In genomic region chr12:52053570-52054209, GRCh38 we compare ENCODE assay signal across 13 cellular contexts. TPM values are rescaled to one million over a fixed set of nuclear protein-coding genes. Genes with fewer than 3 reads are reported as not detected.
DNase-seq lines count a peak whose midpoint lies in the region; ATAC-seq and TF ChIP-seq lines count a peak whose summit lies in the region.
"Had no signal": no experiment of that assay in that cellular context is flagged by ENCODE, and none has a peak within 500 bp of the region (broad histone marks: within the 10 kb centered on the region; RNA-seq: fewer than 3 reads in every experiment).

No MANE protein-coding gene starts in this region.

- H3K4ac ChIP-seq in H9 (ENCODE audit: low read depth, low read length): no peak overlapping the region

- no peak for ATAC-seq in activated CD4-positive, alpha-beta T cell treated with anti-CD3 and anti-CD28 coated beads for 36 hours
- ATAC-seq in stimulated activated naive CD8-positive, alpha-beta T cell treated with anti-CD3 and anti-CD28 coated beads, Interleukin-15, amount 100 ng/mL, for 72 hours: no peak
- ATAC-seq in HG02981 (IDR thresholded peaks at IDR 0.05; ENCODE audit: unreplicated experiment): no peak
- ATAC-seq: body of pancreas had no signal

- no peaks in the 10 kb centered on the region for H3K9me3 ChIP-seq in hepatocyte (ENCODE audit: low read depth)
- H3K9me3 ChIP-seq in H9 (ENCODE audit: control insufficient read depth, low read depth, low read length): no peaks in the 10 kb centered on the region
- H3K9me3 ChIP-seq: body of pancreas had no signal

- no peaks in the 10 kb centered on the region for H3K79me1 ChIP-seq in H9 (ENCODE audit: insufficient read depth, low read depth, low read length, poor library complexity, severe bottlenecking)

- TF ChIP-seq CTCF in hepatocyte (IDR thresholded peaks at IDR 0.05; ENCODE audit: poor library complexity) (no peak), H9 (conservative IDR thresholded peaks at IDR 0.05) (no peak)

- H3K4me2 ChIP-seq in hepatocyte (peak overlapping the region; percentile 20), H9 (ENCODE audit: insufficient read depth, insufficient read length, low read length) (no peak overlapping the region)

- H3K27me3 Mint-ChIP-seq in activated CD4-positive, alpha-beta T cell treated with anti-CD3 and anti-CD28 coated beads for 36 hours: no peaks in the 10 kb centered on the region
- no peaks in the 10 kb centered on the region for H3K27me3 Mint-ChIP-seq in activated T-helper 1 cell treated with anti-CD3 and anti-CD28 coated beads, Interleukin-12 subunit alpha, Interleukin-12 subunit beta, Interleukin-2, Interleukin-4 antibody, amounts not matched to agents 30 ng/mL and 10 ng/mL and 1 ng/mL, durations not matched to agents 14 hours and 24 hours and 36 hours (ENCODE audit: insufficient read depth)
- H3K27me3 Mint-ChIP-seq in stimulated activated naive CD8-positive, alpha-beta T cell treated with anti-CD3 and anti-CD28 coated beads, Interleukin-15, amount 100 ng/mL, for 72 hours: no peaks in the 10 kb centered on the region
- peaks cover 42% of the 10 kb centered on the region for H3K27me3 Mint-ChIP-seq in H9 (ENCODE audit: low read depth)

- H3K27ac ChIP-seq in hepatocyte (no peak overlapping the region), H9 (ENCODE audit: insufficient read length, low read depth, low read length) (no peak overlapping the region)
- H3K27ac ChIP-seq: SK-N-MC had no signal

- H3K4me1 ChIP-seq in hepatocyte (ENCODE audit: insufficient read depth) (peaks cover 8% of the 10 kb centered on the region), H9 (ENCODE audit: insufficient read depth, low read length) (no peaks in the 10 kb centered on the region; the same call in 1 of the 2 replicates)

- peaks cover 7% of the 10 kb centered on the region for H4K20me1 ChIP-seq in hepatocyte (ENCODE audit: insufficient read depth, poor library complexity, severe bottlenecking)
- H4K20me1 ChIP-seq in H9 (ENCODE audit: control insufficient read depth, insufficient read depth, insufficient read length): no peaks in the 10 kb centered on the region

- no peaks in the 10 kb centered on the region for H3K79me2 ChIP-seq in hepatocyte
- H3K79me2 ChIP-seq in H9 (ENCODE audit: insufficient read depth, low read length): no peaks in the 10 kb centered on the region

- H3K27me3 ChIP-seq in hepatocyte (no peaks in the 10 kb centered on the region), H9 (ENCODE audit: insufficient read depth, low read length) (peaks cover 7% of the 10 kb centered on the region; the same call in 1 of the 2 replicates)
- H3K27me3 ChIP-seq: body of pancreas had no signal

- H3K23me2 ChIP-seq in H9 (ENCODE audit: insufficient read length, low read depth, low read length, poor library complexity, severe bottlenecking): peaks cover 17% of the 10 kb centered on the region

- no peak overlapping the region for H3K23ac ChIP-seq in H9 (ENCODE audit: insufficient read length, low read depth, low read length)

- no peak overlapping the region for H2BK20ac ChIP-seq in H9 (ENCODE audit: low read depth, low read length, poor library complexity, severe bottlenecking)

- H4K91ac ChIP-seq in H9 (ENCODE audit: insufficient read length, low read depth, low read length): no peak overlapping the region

- no peak overlapping the region for H3K18ac ChIP-seq in H9 (ENCODE audit: insufficient read length, low read depth, low read length)

- POLR2A ChIA-PET in activated CD4-positive, alpha-beta T cell treated with anti-CD3 and anti-CD28 coated beads for 36 hours (lab: Charles Lee): no interaction called here

- CTCF ChIA-PET in activated CD4-positive, alpha-beta T cell treated with anti-CD3 and anti-CD28 coated beads for 36 hours (lab: Charles Lee): interaction anchor here (0.9 to 6.0 kb wide), 3 partner anchors 19 to 28 kb away, joined by 3 to 66 read pairs (median 3); no protein-coding TSS in a partner anchor

- H2BK15ac ChIP-seq in H9 (ENCODE audit: low read depth, low read length): no peak overlapping the region

- intact Hi-C loops in activated CD4-positive, alpha-beta T cell treated with anti-CD3 and anti-CD28 coated beads for 36 hours (cut with DNase I, micrococcal nuclease): no loop called here
- intact Hi-C loops in activated T-helper 1 cell treated with anti-CD3 and anti-CD28 coated beads, Interleukin-12 subunit alpha, Interleukin-12 subunit beta, Interleukin-2, Interleukin-4 antibody, amounts not matched to agents 30 ng/mL and 10 ng/mL and 1 ng/mL, durations not matched to agents 14 hours and 24 hours and 36 hours (cut with micrococcal nuclease): loop anchor here (5.0 kb wide), 1 partner anchor 881 kb away; the partner anchor contains the start of gene TFCP2

- peaks cover 43% of the 10 kb centered on the region for H3K36me3 Mint-ChIP-seq in activated CD4-positive, alpha-beta T cell treated with anti-CD3 and anti-CD28 coated beads for 36 hours (ENCODE audit: low read depth)
- H3K36me3 Mint-ChIP-seq in activated T-helper 1 cell treated with anti-CD3 and anti-CD28 coated beads, Interleukin-12 subunit alpha, Interleukin-12 subunit beta, Interleukin-2, Interleukin-4 antibody, amounts not matched to agents 30 ng/mL and 10 ng/mL and 1 ng/mL, durations not matched to agents 14 hours and 24 hours and 36 hours (ENCODE audit: low read depth): peaks cover 28% of the 10 kb centered on the region
- peaks cover 0 to 25% (median 21%) of the 10 kb centered on the region in 3 experiments; a peak in 6 of 7 replicates for H3K36me3 Mint-ChIP-seq in H9 (ENCODE audit: insufficient read depth in 1 of 3, low read depth in 3 of 3)

- H4K8ac ChIP-seq in H9 (replicated peaks; ENCODE audit: insufficient read length, low read depth, low read length): no peak overlapping the region

- H4K5ac ChIP-seq in H9 (ENCODE audit: insufficient read length, low read depth, low read length): no peak overlapping the region

- no peak overlapping the region for H2AFZ ChIP-seq in hepatocyte
- no peak overlapping the region for H2AFZ ChIP-seq in H9 (ENCODE audit: low read length)

- H2BK12ac ChIP-seq in H9 (ENCODE audit: insufficient read length, low read depth, low read length): no peak overlapping the region

- no peaks in the 10 kb centered on the region for H3K9me3 Mint-ChIP-seq in activated CD4-positive, alpha-beta T cell treated with anti-CD3 and anti-CD28 coated beads for 36 hours (ENCODE audit: low read depth)
- no peaks in the 10 kb centered on the region for H3K9me3 Mint-ChIP-seq in activated T-helper 1 cell treated with anti-CD3 and anti-CD28 coated beads, Interleukin-12 subunit alpha, Interleukin-12 subunit beta, Interleukin-2, Interleukin-4 antibody, amounts not matched to agents 30 ng/mL and 10 ng/mL and 1 ng/mL, durations not matched to agents 14 hours and 24 hours and 36 hours
- H3K9me3 Mint-ChIP-seq in stimulated activated naive CD8-positive, alpha-beta T cell treated with anti-CD3 and anti-CD28 coated beads, Interleukin-15, amount 100 ng/mL, for 72 hours: no peaks in the 10 kb centered on the region
- no peaks in the 10 kb centered on the region; a peak in 1 of 5 replicates for H3K9me3 Mint-ChIP-seq in H9

- peak overlapping the region; percentile 25 for H3K27ac Mint-ChIP-seq in activated CD4-positive, alpha-beta T cell treated with anti-CD3 and anti-CD28 coated beads for 36 hours
- no peak overlapping the region for H3K27ac Mint-ChIP-seq in activated T-helper 1 cell treated with anti-CD3 and anti-CD28 coated beads, Interleukin-12 subunit alpha, Interleukin-12 subunit beta, Interleukin-2, Interleukin-4 antibody, amounts not matched to agents 30 ng/mL and 10 ng/mL and 1 ng/mL, durations not matched to agents 14 hours and 24 hours and 36 hours
- peak overlapping the region in 1 of 2 donors; percentile 60 for H3K27ac Mint-ChIP-seq in stimulated activated naive CD8-positive, alpha-beta T cell treated with anti-CD3 and anti-CD28 coated beads, Interleukin-15, amount 100 ng/mL, for 72 hours
- no peak overlapping the region for H3K27ac Mint-ChIP-seq in H9

- H3K4me1 Mint-ChIP-seq in activated CD4-positive, alpha-beta T cell treated with anti-CD3 and anti-CD28 coated beads for 36 hours: peaks cover 38% of the 10 kb centered on the region
- peaks cover 35% of the 10 kb centered on the region for H3K4me1 Mint-ChIP-seq in activated T-helper 1 cell treated with anti-CD3 and anti-CD28 coated beads, Interleukin-12 subunit alpha, Interleukin-12 subunit beta, Interleukin-2, Interleukin-4 antibody, amounts not matched to agents 30 ng/mL and 10 ng/mL and 1 ng/mL, durations not matched to agents 14 hours and 24 hours and 36 hours (ENCODE audit: low read depth)
- peaks cover 73% of the 10 kb centered on the region for H3K4me1 Mint-ChIP-seq in stimulated activated naive CD8-positive, alpha-beta T cell treated with anti-CD3 and anti-CD28 coated beads, Interleukin-15, amount 100 ng/mL, for 72 hours
- H3K4me1 Mint-ChIP-seq in H9: peaks cover 25 to 31% of the 10 kb centered on the region in 2 experiments

- no peak overlapping the region for H2BK5ac ChIP-seq in H9 (ENCODE audit: insufficient read length, low read length)

- no peaks in the 10 kb centered on the region for H3K36me3 ChIP-seq in hepatocyte (replicated peaks; ENCODE audit: insufficient read depth, low read depth)

- H3K56ac ChIP-seq in H9 (ENCODE audit: insufficient read length, low read depth, low read length): no peak overlapping the region

- H3K14ac ChIP-seq in H9 (ENCODE audit: insufficient read depth, low read length): no peak overlapping the region

- no peak overlapping the region for H2BK120ac ChIP-seq in H9 (ENCODE audit: low read depth, low read length, poor library complexity, severe bottlenecking)

- H3K4me3 ChIP-seq in hepatocyte: no peak overlapping the region
- H3K4me3 ChIP-seq: body of pancreas, SK-N-MC had no signal

- H3K9ac ChIP-seq in H9 (ENCODE audit: extremely low read depth, insufficient read length, low read length): no peak overlapping the region

- no peak overlapping the region for H3T11ph ChIP-seq in H9 (ENCODE audit: low read length)

- H3K9me2 ChIP-seq in hepatocyte (replicated peaks; ENCODE audit: insufficient read depth): no peaks in the 10 kb centered on the region

- H3K4me3 Mint-ChIP-seq in activated CD4-positive, alpha-beta T cell treated with anti-CD3 and anti-CD28 coated beads for 36 hours: peak overlapping the region; percentile 92
- H3K4me3 Mint-ChIP-seq in activated T-helper 1 cell treated with anti-CD3 and anti-CD28 coated beads, Interleukin-12 subunit alpha, Interleukin-12 subunit beta, Interleukin-2, Interleukin-4 antibody, amounts not matched to agents 30 ng/mL and 10 ng/mL and 1 ng/mL, durations not matched to agents 14 hours and 24 hours and 36 hours: peak overlapping the region; percentile 96
- peak overlapping the region; percentile 91 to 92 for H3K4me3 Mint-ChIP-seq in stimulated activated naive CD8-positive, alpha-beta T cell treated with anti-CD3 and anti-CD28 coated beads, Interleukin-15, amount 100 ng/mL, for 72 hours
- no peak overlapping the region; a peak in 1 of 5 replicates for H3K4me3 Mint-ChIP-seq in H9

- 95% methylated on average over 9 of the region's 9 CpGs for WGBS in hepatocyte (ENCODE audit: low lambda C conversion rate, missing lambda C conversion rate)
- no CpG with 5 or more reads among the region's 9 CpGs for WGBS in H9 (ENCODE audit: extremely low coverage, insufficient read length, low lambda C conversion rate)

- H2AK5ac ChIP-seq in H9 (ENCODE audit: insufficient read length, low read length): no peak overlapping the region

- no peak for DNase-seq in activated CD4-positive, alpha-beta T cell treated with anti-CD3 and anti-CD28 coated beads for 36 hours
- no peak for DNase-seq in activated CD4-positive, alpha-beta T cell treated with anti-CD3 and anti-CD28 coated beads for 48 hours
- DNase-seq in activated T-helper 1 cell treated with anti-CD3 and anti-CD28 coated beads, Interleukin-12 subunit alpha, Interleukin-12 subunit beta, Interleukin-2, Interleukin-4 antibody, amounts not matched to agents 30 ng/mL and 10 ng/mL and 1 ng/mL, durations not matched to agents 14 hours and 24 hours and 36 hours (ENCODE audit: low spot score): no peak
- peak; percentile 39 for DNase-seq in hepatocyte (ENCODE audit: low spot score)
- no peak for DNase-seq in stimulated activated naive CD8-positive, alpha-beta T cell treated with anti-CD3 and anti-CD28 coated beads, Interleukin-15, amount 100 ng/mL, for 72 hours
- no peak for DNase-seq in NCI-H345 (lab: John Stamatoyannopoulos, UW)
- DNase-seq in H9: no peak
- DNase-seq: activated CD4-positive, alpha-beta T cell treated with anti-CD3 and anti-CD28 coated beads, Interleukin-2, amount 50 U/mL, for 48 hours; DMS79 treated with DMSO at 0.1 percent for 48 hours; NCI-H1105 had no signal

RNA-seq across cellular contexts. Expression of gene NR4A1, which starts 2.4 kb away (rescaled TPM):
- total RNA-seq in activated CD4-positive, alpha-beta T cell treated with anti-CD3 and anti-CD28 coated beads for 36 hours: 10 to 100 TPM; 69.4 to 72.8 TPM
- 52.7 and 60.3 TPM in 2 replicates for total RNA-seq in activated T-helper 1 cell treated with anti-CD3 and anti-CD28 coated beads, Interleukin-12 subunit alpha, Interleukin-12 subunit beta, Interleukin-2, Interleukin-4 antibody, amounts not matched to agents 30 ng/mL and 10 ng/mL and 1 ng/mL, durations not matched to agents 14 hours and 24 hours and 36 hours
- 39.2 and 59.2 TPM in 2 replicates for total RNA-seq in hepatocyte
- 131 and 165 TPM in 2 replicates for polyA plus RNA-seq in hepatocyte
- 25.8 and 27.3 TPM in 2 replicates for total RNA-seq in H9 (2021)

RNA-seq across cellular contexts. Expression of gene ATG101, which starts 16.1 kb away (rescaled TPM):
- 10 to 100 TPM; 24.0 to 30.7 TPM for total RNA-seq in activated CD4-positive, alpha-beta T cell treated with anti-CD3 and anti-CD28 coated beads for 36 hours
- 56.2 and 63.3 TPM in 2 replicates for total RNA-seq in activated T-helper 1 cell treated with anti-CD3 and anti-CD28 coated beads, Interleukin-12 subunit alpha, Interleukin-12 subunit beta, Interleukin-2, Interleukin-4 antibody, amounts not matched to agents 30 ng/mL and 10 ng/mL and 1 ng/mL, durations not matched to agents 14 hours and 24 hours and 36 hours
- total RNA-seq in hepatocyte (55.9 and 61.6 TPM in 2 replicates), H9 (2021) (58.3 and 61.1 TPM in 2 replicates)
- polyA plus RNA-seq in hepatocyte: 52.0 and 57.7 TPM in 2 replicates

RNA-seq across cellular contexts. Expression of gene SMIM41, which starts 25.8 kb away (rescaled TPM):
- total RNA-seq in activated CD4-positive, alpha-beta T cell treated with anti-CD3 and anti-CD28 coated beads for 36 hours: not detected
- total RNA-seq in activated T-helper 1 cell treated with anti-CD3 and anti-CD28 coated beads, Interleukin-12 subunit alpha, Interleukin-12 subunit beta, Interleukin-2, Interleukin-4 antibody, amounts not matched to agents 30 ng/mL and 10 ng/mL and 1 ng/mL, durations not matched to agents 14 hours and 24 hours and 36 hours: 0.44 TPM in 1 of 2 replicates, not detected in the other
- total RNA-seq in hepatocyte: not detected in 2 replicates
- 0.15 TPM in 1 of 2 replicates, not detected in the other for polyA plus RNA-seq in hepatocyte
- total RNA-seq in H9 (2021): not detected in 2 replicates

RNA-seq across cellular contexts. Expression of gene TAMALIN, which starts 46.9 kb away (rescaled TPM):
- total RNA-seq in activated CD4-positive, alpha-beta T cell treated with anti-CD3 and anti-CD28 coated beads for 36 hours: 10 to 100 TPM in 1 of 2 experiments, 1 to 10 TPM in 1; 6.4 to 11.5 TPM
- 8.9 and 12.8 TPM in 2 replicates for total RNA-seq in activated T-helper 1 cell treated with anti-CD3 and anti-CD28 coated beads, Interleukin-12 subunit alpha, Interleukin-12 subunit beta, Interleukin-2, Interleukin-4 antibody, amounts not matched to agents 30 ng/mL and 10 ng/mL and 1 ng/mL, durations not matched to agents 14 hours and 24 hours and 36 hours
- total RNA-seq in hepatocyte (4.0 and 8.0 TPM in 2 replicates), H9 (2021) (1.1 and 1.2 TPM in 2 replicates)
- 9.9 and 17.0 TPM in 2 replicates for polyA plus RNA-seq in hepatocyte

Comparison
In these comparisons a context has a peak if more than half of its experiments do, and no peak if none do; other contexts are left out.
1. H3K4me3 Mint-ChIP-seq: peak in activated CD4-positive, alpha-beta T cell treated with anti-CD3 and anti-CD28 coated beads for 36 hours (single experiment), activated T-helper 1 cell treated with anti-CD3 and anti-CD28 coated beads, Interleukin-12 subunit alpha, Interleukin-12 subunit beta, Interleukin-2, Interleukin-4 antibody, amounts not matched to agents 30 ng/mL and 10 ng/mL and 1 ng/mL, durations not matched to agents 14 hours and 24 hours and 36 hours (single experiment) and stimulated activated naive CD8-positive, alpha-beta T cell treated with anti-CD3 and anti-CD28 coated beads, Interleukin-15, amount 100 ng/mL, for 72 hours (2 of 2); none in H9 (0 of 2).